ENCODE assay signal across 26 cellular contexts in the genomic region with DNA sequence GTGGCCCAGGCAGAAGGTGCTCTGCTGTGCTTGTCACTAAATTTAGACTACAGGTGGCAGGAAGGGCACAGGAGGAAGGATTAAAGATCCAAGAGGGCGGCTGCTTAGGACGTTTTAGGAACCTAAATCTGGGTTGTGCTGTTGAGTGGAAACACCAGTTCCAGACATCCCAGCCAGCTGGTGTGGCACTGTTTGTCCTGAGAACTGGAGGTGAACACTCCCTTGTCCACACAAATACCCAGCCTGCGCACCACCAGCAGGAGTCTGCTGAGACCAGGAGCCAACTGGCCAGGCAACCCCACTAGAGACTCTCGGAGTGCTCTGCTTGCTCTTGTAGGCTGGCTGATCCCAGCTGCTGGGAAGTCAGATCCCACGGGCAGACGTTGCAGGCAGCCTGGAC. TPM values are rescaled to one million over a fixed set of nuclear protein-coding genes. Genes with fewer than 3 reads are reported as not detected.
A peak's percentile ranks its signal among the peaks of the same experiment; 100 is the strongest.
DNase-seq lines count a peak whose midpoint lies in the region; ATAC-seq and TF ChIP-seq lines count a peak whose summit lies in the region.
"Had no signal": no experiment of that assay in that cellular context is flagged by ENCODE, and none has a peak within 500 bp of the region (broad histone marks: within the 10 kb centered on the region; RNA-seq: fewer than 3 reads in every experiment).

No MANE protein-coding gene starts in this region.

- H3K4me3 ChIP-seq in IMR-90 (ENCODE audit: insufficient read depth, low read depth, low read length) = no peak overlapping the region
- no peak overlapping the region for H3K4me3 ChIP-seq in adipocyte (ENCODE audit: low read length)
- H3K4me3 ChIP-seq in mesenchymal stem cell (ENCODE audit: insufficient read depth in 1 of 2, low read depth in 1 of 2, low read length in 2 of 2) = peak overlapping the region in 1 of 2 experiments; percentile 46
- no peak overlapping the region for H3K4me3 ChIP-seq in tibial artery
- H3K4me3 ChIP-seq: esophagus squamous epithelium, GM23248, left lung, ovary, Peyer's patch, SK-N-MC, spleen had no signal

- H3K79me1 ChIP-seq in IMR-90 (ENCODE audit: low read depth in 1 of 2, low read length in 2 of 2) (peaks cover 17 to 71% of the 10 kb centered on the region in 2 experiments), mesenchymal stem cell (replicated peaks; ENCODE audit: low read length, poor library complexity, severe bottlenecking) (no peaks in the 10 kb centered on the region)

- H3K9me1 ChIP-seq in IMR-90 (ENCODE audit: insufficient read depth, low read length) = peaks cover 42% of the 10 kb centered on the region

- H2BK12ac ChIP-seq in mesenchymal stem cell (ENCODE audit: low read length in 2 of 2) = peak overlapping the region; percentile 84 to 98

- H3K4ac ChIP-seq in IMR-90 (ENCODE audit: low read depth, low read length) (peak overlapping the region; percentile 98), mesenchymal stem cell (ENCODE audit: low read depth in 1 of 2, low read length in 2 of 2) (peak overlapping the region; percentile 62 to 96)

- H2BK15ac ChIP-seq in IMR-90 (ENCODE audit: low read depth, low read length) (peak overlapping the region; percentile 98), mesenchymal stem cell (ENCODE audit: low read depth, poor library complexity, severe bottlenecking) (peak overlapping the region; percentile 55)

- H3K27me3 ChIP-seq in IMR-90 (ENCODE audit: control insufficient read depth, insufficient read depth, low read length) = no peaks in the 10 kb centered on the region
- H3K27me3 ChIP-seq in adipocyte (replicated peaks; ENCODE audit: control insufficient read depth, insufficient read depth, low read length) = no peaks in the 10 kb centered on the region
- H3K27me3 ChIP-seq in mesenchymal stem cell (ENCODE audit: control insufficient read depth in 1 of 2, insufficient read depth in 1 of 2, low read length in 2 of 2) = no peaks in the 10 kb centered on the region
- no peaks in the 10 kb centered on the region for H3K27me3 ChIP-seq in tibial artery
- H3K27me3 ChIP-seq: esophagus squamous epithelium, ovary, Peyer's patch had no signal

- H3K4me1 ChIP-seq in IMR-90 (ENCODE audit: control insufficient read depth, insufficient read depth, low read length) (peaks cover 41% of the 10 kb centered on the region), adipocyte (ENCODE audit: control insufficient read depth, insufficient read depth, low read length) (peaks cover 45% of the 10 kb centered on the region), mesenchymal stem cell (ENCODE audit: control insufficient read depth, insufficient read depth, low read depth, low read length) (peaks cover 26% of the 10 kb centered on the region), tibial artery (peaks cover 0 to 43% (median 32%) of the 10 kb centered on the region in 4 donors)
- H3K4me1 ChIP-seq: esophagus squamous epithelium, left lung, Peyer's patch had no signal

- no peak for ATAC-seq in IMR-90 (ENCODE audit: low read depth)
- no peak for ATAC-seq in GM18858 (IDR thresholded peaks at IDR 0.05; ENCODE audit: unreplicated experiment)
- ATAC-seq: activated CD8-positive, alpha-beta T cell treated with anti-CD3 and anti-CD28 coated beads for 36 hours; activated T-helper 17 cell treated with anti-CD3 and anti-CD28 coated beads, Interleukin-2, amount 50 U/mL, for 72 hours; natural killer cell treated with Interleukin-12 subunit alpha and Interleukin-12 subunit beta and Interleukin-15 and Interleukin-18, amount 100 ng/mL, for 72 hours had no signal

- peak overlapping the region; percentile 99 for H2BK20ac ChIP-seq in IMR-90 (ENCODE audit: low read depth, low read length)

- WGBS in IMR-90 (ENCODE audit: extremely low coverage in 2 of 2, insufficient read length in 1 of 2), 2 experiments = 100% methylated on average over 1 of the region's 6 CpGs; no CpG with 5 or more reads in 1 of the 2 experiments
- WGBS in mesenchymal stem cell = 76% methylated on average over 6 of the region's 6 CpGs

- no peaks in the 10 kb centered on the region for H4K20me1 ChIP-seq in IMR-90 (ENCODE audit: insufficient read depth, low read length)

- H3K18ac ChIP-seq in IMR-90 (ENCODE audit: low read depth, low read length) (peak overlapping the region; percentile 99), mesenchymal stem cell (ENCODE audit: low read depth in 1 of 2, low read length in 2 of 2) (peak overlapping the region; percentile 58 to 94)

- TF ChIP-seq POLR2A in IMR-90 (IDR thresholded peaks at IDR 0.05; ENCODE audit: low read depth, low read length) = no peak

- in situ Hi-C loops in IMR-90 (cut with MboI; ENCODE audit: low sequenced_read_pairs) = no loop called here

- intact Hi-C loops in IMR-90 (cut with micrococcal nuclease) = no loop called here
- intact Hi-C loops in tibial artery (cut with DNase I; ENCODE audit: low total_unique reads) = no loop called here

- H3K14ac ChIP-seq in IMR-90 (replicated peaks; ENCODE audit: low read depth, low read length) (peak overlapping the region; percentile 99), mesenchymal stem cell (ENCODE audit: low read length in 2 of 2) (peak overlapping the region in 1 of 2 experiments; percentile 45)

- H3K23ac ChIP-seq in IMR-90 (ENCODE audit: low read depth, low read length) = peak overlapping the region; percentile 100
- H3K23ac ChIP-seq in mesenchymal stem cell (ENCODE audit: low read length in 2 of 2) = no peak overlapping the region

- H3K4me2 ChIP-seq in IMR-90 (ENCODE audit: low read depth, low read length) (no peak overlapping the region), mesenchymal stem cell (ENCODE audit: low read length, poor library complexity, severe bottlenecking) (no peak overlapping the region)

- H2AK5ac ChIP-seq in IMR-90 (ENCODE audit: low read depth, low read length) (peak overlapping the region; percentile 100), mesenchymal stem cell (ENCODE audit: low read length, severe bottlenecking) (peak overlapping the region; percentile 98)

- POLR2A ChIA-PET in IMR-90 (lab: Charles Lee; ENCODE audit: unreplicated experiment) = no interaction called here

- no peak for TF ChIP-seq RAD21 in IMR-90 (IDR thresholded peaks at IDR 0.05; ENCODE audit: low read length)

- peak overlapping the region; percentile 66 for H2AK9ac ChIP-seq in IMR-90 (replicated peaks; ENCODE audit: low read depth, low read length, poor library complexity)

- peak overlapping the region; percentile 97 for H4K5ac ChIP-seq in IMR-90 (ENCODE audit: low read depth, low read length)

- H2BK120ac ChIP-seq in IMR-90 (ENCODE audit: low read depth, low read length) (peak overlapping the region; percentile 99), mesenchymal stem cell (ENCODE audit: low read depth, low read length) (peak overlapping the region; percentile 93)

- H4K8ac ChIP-seq in IMR-90 (ENCODE audit: low read depth in 2 of 2, low read length in 2 of 2) = peak overlapping the region; percentile 95 to 99
- peak overlapping the region; percentile 21 for H4K8ac ChIP-seq in mesenchymal stem cell (ENCODE audit: low read length)

- no TSS peak for BruUV-seq in IMR-90 (replicated peaks; lab: Mats Ljungman, UMichigan)

- no peak for DNase-seq in IMR-90
- no peak for DNase-seq in adipocyte (ENCODE audit: low read depth)
- peak; percentile 39 for DNase-seq in mesenchymal stem cell
- DNase-seq in tibial artery = no peak
- DNase-seq in foreskin melanocyte = no peak
- DNase-seq in NCI-H187 treated with DMSO at 0.1 percent for 48 hours (lab: John Stamatoyannopoulos, UW) = no peak
- DNase-seq: activated CD4-positive, alpha-beta T cell treated with anti-CD3 and anti-CD28 coated beads for 1 hour; activated CD8-positive, alpha-beta T cell treated with anti-CD3 and anti-CD28 coated beads for 36 hours; activated naive CD4-positive, alpha-beta T cell treated with anti-CD3 and anti-CD28 coated beads, Interleukin-2, amount 50 U/mL, for 16 hours; amygdala; Calu3; DND-41; esophagus squamous epithelium; GM23248; left lung; NCI-H1105; NCI-H2029; NCI-H69; ovary; Peyer's patch; spleen; T-helper 2 cell had no signal

- CTCF ChIA-PET in IMR-90 (lab: Yijun Ruan, JAX) = interaction anchor here (2.6 kb wide), 1 partner anchor 18 kb away, joined by 12 read pairs; no protein-coding TSS in a partner anchor

- H3K9ac ChIP-seq in IMR-90 (ENCODE audit: low read depth, low read length) (no peak overlapping the region; the same call in 1 of the 2 replicates), adipocyte (ENCODE audit: low read length) (peak overlapping the region; percentile 83), mesenchymal stem cell (ENCODE audit: low read length) (peak overlapping the region; percentile 94)

- H3K56ac ChIP-seq in IMR-90 (ENCODE audit: extremely low read depth, insufficient read depth, low read length) = peak overlapping the region; percentile 100; the same call in 1 of the 2 replicates

- H3K9me3 ChIP-seq in IMR-90 (ENCODE audit: control insufficient read depth, insufficient read depth, low read length) (no peaks in the 10 kb centered on the region), adipocyte (ENCODE audit: control insufficient read depth, low read length) (no peaks in the 10 kb centered on the region), mesenchymal stem cell (ENCODE audit: control insufficient read depth, low read length) (no peaks in the 10 kb centered on the region), tibial artery (no peaks in the 10 kb centered on the region)
- H3K9me3 ChIP-seq: esophagus squamous epithelium, left lung, ovary, Peyer's patch, spleen had no signal

- no peak for TF ChIP-seq CTCF in IMR-90 (conservative IDR thresholded peaks at IDR 0.05; ENCODE audit: low read depth, low read length)
- TF ChIP-seq CTCF in tibial artery (IDR thresholded peaks at IDR 0.05) = no peak

- H3K27ac ChIP-seq in IMR-90 (ENCODE audit: insufficient read depth, low read length) (peak overlapping the region; percentile 94), mesenchymal stem cell (ENCODE audit: low read length, poor library complexity, severe bottlenecking) (peak overlapping the region; percentile 98), tibial artery (peak overlapping the region; percentile 71 to 77)
- H3K27ac ChIP-seq: esophagus squamous epithelium, left lung, ovary, Peyer's patch, SK-N-MC, spleen had no signal

- H3K36me3 ChIP-seq in IMR-90 (ENCODE audit: control insufficient read depth, insufficient read depth, low read length) (no peaks in the 10 kb centered on the region), adipocyte (ENCODE audit: control insufficient read depth, insufficient read depth, low read length, severe bottlenecking) (no peaks in the 10 kb centered on the region), mesenchymal stem cell (ENCODE audit: control insufficient read depth in 1 of 2, insufficient read depth in 2 of 2, low read depth in 1 of 2, low read length in 2 of 2) (no peaks in the 10 kb centered on the region), tibial artery (no peaks in the 10 kb centered on the region)
- H3K36me3 ChIP-seq: esophagus squamous epithelium, left lung, ovary, Peyer's patch, spleen had no signal

- H2BK5ac ChIP-seq in IMR-90 (ENCODE audit: low read depth, low read length, poor library complexity, severe bottlenecking) = peak overlapping the region; percentile 97
- peak overlapping the region; percentile 21 for H2BK5ac ChIP-seq in mesenchymal stem cell (ENCODE audit: low read depth, low read length, poor library complexity, severe bottlenecking)

- dilution Hi-C loops in IMR-90 (cut with HindIII; ENCODE audit: low sequenced_read_pairs, unreplicated experiment) = no loop called here

- peak overlapping the region; percentile 39 for H2AFZ ChIP-seq in IMR-90 (replicated peaks; ENCODE audit: low read length, poor library complexity)
- H2AFZ ChIP-seq in mesenchymal stem cell (ENCODE audit: low read depth, low read length) = no peak overlapping the region
- H2AFZ ChIP-seq: GM23248 had no signal

- H4K91ac ChIP-seq in IMR-90 (ENCODE audit: insufficient read depth, low read depth, low read length) (peak overlapping the region; percentile 98), mesenchymal stem cell (ENCODE audit: low read length) (peak overlapping the region; percentile 85)

RNA-seq across cellular contexts. Expression of gene UACA, which starts 30.3 kb away (rescaled TPM):
- 505 and 507 TPM in 2 replicates for total RNA-seq in IMR-90 (2012; rRNA removed)
- polyA plus RNA-seq in IMR-90 (2012; rRNA removed) = 127 and 156 TPM in 2 replicates
- polyA plus RNA-seq in IMR-90 (2012; cell fraction: cytosol; rRNA removed) = 34.2 and 47.8 TPM in 2 replicates
- 121 and 277 TPM in 2 replicates for polyA plus RNA-seq in IMR-90 (2012; cell fraction: nucleus; rRNA removed; ENCODE audit: low replicate concordance)
- 56.0 TPM for polyA plus RNA-seq in mesenchymal stem cell (2013, experiment 1 of 2)
- 52.3 TPM for polyA plus RNA-seq in mesenchymal stem cell (2013, experiment 2 of 2)
